ENCODE assay signal across 8 cellular contexts in genomic region chr1:163361123-163361934, GRCh38. TPM values are rescaled to one million over a fixed set of nuclear protein-coding genes. Genes with fewer than 3 reads are reported as not detected.
A peak's percentile ranks its signal among the peaks of the same experiment; 100 is the strongest.
DNase-seq lines count a peak whose midpoint lies in the region; ATAC-seq, FAIRE-seq and TF ChIP-seq lines count a peak whose summit lies in the region.

No MANE protein-coding gene starts in this region.

- ATAC-seq in HG03520 (IDR thresholded peaks at IDR 0.05; ENCODE audit: unreplicated experiment) = no peak

- no peak overlapping the region for H3K27ac ChIP-seq in Peyer's patch

- DNase-seq in A172 (ENCODE audit: low spot score) (peak; percentile 35), GM12865 (ENCODE audit: low read depth) (peak; percentile 20), Peyer's patch (peak in 1 of 3 donors; percentile 46), frontal cortex (ENCODE audit: low spot score in 2 of 2) (peak in 1 of 2 donors; percentile 3), dedifferentiated amniotic fluid mesenchymal stem cell (ENCODE audit: extremely low spot score) (no peak), activated gamma-delta T cell (lab: John Stamatoyannopoulos, UW) (no peak)

- TF ChIP-seq CTCF in GM12865 (IDR thresholded peaks at IDR 0.05; ENCODE audit: insufficient read depth, low read depth, low read length, missing control alignments) (peak; percentile 38), Peyer's patch (IDR thresholded peaks at IDR 0.05) (peak in 4 of 6 experiments; percentile 23 to 57 (median 46))

- peak; percentile 45 for FAIRE-seq in frontal cortex (lab: Jason Lieb, UNC)

- no peak for TF ChIP-seq POLR2A in Peyer's patch (IDR thresholded peaks at IDR 0.05)

- no peaks in the 10 kb centered on the region for H3K36me3 ChIP-seq in Peyer's patch

- H3K27me3 ChIP-seq in Peyer's patch = no peaks in the 10 kb centered on the region

- peak; percentile 76 for TF ChIP-seq RAD21 in Ishikawa (IDR thresholded peaks at IDR 0.05; ENCODE audit: low read depth)

- no peaks in the 10 kb centered on the region for H3K9me3 ChIP-seq in Peyer's patch

- TF ChIP-seq EP300 in Ishikawa (IDR thresholded peaks at IDR 0.05; ENCODE audit: borderline replicate concordance) = no peak

- no peaks in the 10 kb centered on the region for H3K4me1 ChIP-seq in Peyer's patch

- H3K4me3 ChIP-seq in GM12865 (ENCODE audit: low read depth, low read length) = no peak overlapping the region
- H3K4me3 ChIP-seq in Peyer's patch = no peak overlapping the region

TF ChIP-seq in Ishikawa, 13 proteins besides CTCF, POLR2A, EP300 and RAD21:
- TF ChIP-seq, protein P1, sequence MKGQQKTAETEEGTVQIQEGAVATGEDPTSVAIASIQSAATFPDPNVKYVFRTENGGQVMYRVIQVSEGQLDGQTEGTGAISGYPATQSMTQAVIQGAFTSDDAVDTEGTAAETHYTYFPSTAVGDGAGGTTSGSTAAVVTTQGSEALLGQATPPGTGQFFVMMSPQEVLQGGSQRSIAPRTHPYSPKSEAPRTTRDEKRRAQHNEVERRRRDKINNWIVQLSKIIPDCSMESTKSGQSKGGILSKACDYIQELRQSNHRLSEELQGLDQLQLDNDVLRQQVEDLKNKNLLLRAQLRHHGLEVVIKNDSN (IDR thresholded peaks at IDR 0.05) = no peak
- TF ChIP-seq REST (IDR thresholded peaks at IDR 0.05; ENCODE audit: low read depth) (no peak), FOXM1 (IDR thresholded peaks at IDR 0.05; ENCODE audit: borderline replicate concordance, low read depth) (no peak), ZBTB7A (IDR thresholded peaks at IDR 0.05; ENCODE audit: low read depth) (no peak), TEAD4 (IDR thresholded peaks at IDR 0.05) (no peak), TCF12 (IDR thresholded peaks at IDR 0.05; ENCODE audit: low read depth) (no peak), CREB1 (IDR thresholded peaks at IDR 0.05; ENCODE audit: low read depth) (no peak), EGR1 (IDR thresholded peaks at IDR 0.05) (no peak), MAX (IDR thresholded peaks at IDR 0.05) (no peak), NFIC (IDR thresholded peaks at IDR 0.05) (no peak), CEBPB (IDR thresholded peaks at IDR 0.05) (no peak), TAF1 (IDR thresholded peaks at IDR 0.05; ENCODE audit: low read depth) (no peak), YY1 (IDR thresholded peaks at IDR 0.05; ENCODE audit: low read depth) (no peak)

RNA-seq across cellular contexts. Expression of gene NUF2, which starts 39.6 kb away (rescaled TPM):
- total RNA-seq in A172 (2014; rRNA removed; shearing (Covaris generic)) = 74.7 and 95.8 TPM in 2 replicates
- total RNA-seq in Peyer's patch = 10 to 100 TPM in 1 of 4 donors, 1 to 10 TPM in 3; 1.1 to 31.4 (median 3.9) TPM
- 3.3 TPM for total RNA-seq in frontal cortex

Comparison
In these comparisons a context has a peak if more than half of its experiments do, and no peak if none do; other contexts are left out.
1. DNase-seq: peak in A172 (single experiment) and GM12865 (single experiment); none in dedifferentiated amniotic fluid mesenchymal stem cell (single experiment) and activated gamma-delta T cell (single experiment).